In the genomic region with DNA sequence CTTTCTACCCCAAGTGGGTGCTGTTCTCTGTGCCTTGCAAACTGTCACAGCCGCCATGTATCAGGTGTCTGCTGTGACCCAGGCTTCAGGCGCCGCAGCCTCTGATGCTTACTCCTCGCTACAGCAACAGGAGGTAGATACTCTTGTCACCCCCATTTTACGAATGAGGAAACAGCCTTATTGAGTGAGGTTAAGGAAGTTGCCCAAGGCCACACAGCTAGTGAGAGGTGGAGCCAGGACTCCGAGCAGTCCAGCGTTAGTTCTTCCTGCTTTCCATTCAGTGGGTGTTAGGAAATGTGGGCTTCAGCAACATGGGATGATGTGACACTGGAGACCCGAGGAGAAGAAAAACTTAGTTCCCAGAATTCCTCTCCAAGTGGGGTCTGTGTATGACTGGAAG, we compare ENCODE assay signal across 1 cellular context.
TF ChIP-seq lines count a peak whose summit lies in the region.

No MANE protein-coding gene starts in this region.

TF ChIP-seq in HepG2, 621 proteins besides CTCF, POLR2A, EP300 and RAD21:
- TF ChIP-seq, protein P1, sequence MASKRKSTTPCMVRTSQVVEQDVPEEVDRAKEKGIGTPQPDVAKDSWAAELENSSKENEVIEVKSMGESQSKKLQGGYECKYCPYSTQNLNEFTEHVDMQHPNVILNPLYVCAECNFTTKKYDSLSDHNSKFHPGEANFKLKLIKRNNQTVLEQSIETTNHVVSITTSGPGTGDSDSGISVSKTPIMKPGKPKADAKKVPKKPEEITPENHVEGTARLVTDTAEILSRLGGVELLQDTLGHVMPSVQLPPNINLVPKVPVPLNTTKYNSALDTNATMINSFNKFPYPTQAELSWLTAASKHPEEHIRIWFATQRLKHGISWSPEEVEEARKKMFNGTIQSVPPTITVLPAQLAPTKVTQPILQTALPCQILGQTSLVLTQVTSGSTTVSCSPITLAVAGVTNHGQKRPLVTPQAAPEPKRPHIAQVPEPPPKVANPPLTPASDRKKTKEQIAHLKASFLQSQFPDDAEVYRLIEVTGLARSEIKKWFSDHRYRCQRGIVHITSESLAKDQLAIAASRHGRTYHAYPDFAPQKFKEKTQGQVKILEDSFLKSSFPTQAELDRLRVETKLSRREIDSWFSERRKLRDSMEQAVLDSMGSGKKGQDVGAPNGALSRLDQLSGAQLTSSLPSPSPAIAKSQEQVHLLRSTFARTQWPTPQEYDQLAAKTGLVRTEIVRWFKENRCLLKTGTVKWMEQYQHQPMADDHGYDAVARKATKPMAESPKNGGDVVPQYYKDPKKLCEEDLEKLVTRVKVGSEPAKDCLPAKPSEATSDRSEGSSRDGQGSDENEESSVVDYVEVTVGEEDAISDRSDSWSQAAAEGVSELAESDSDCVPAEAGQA (IDR thresholded peaks at IDR 0.05; ENCODE audit: low read depth), result no peak
- TF ChIP-seq, protein P1 (CRISPR knock-in tag; IDR thresholded peaks at IDR 0.05; ENCODE audit: borderline replicate concordance), result no peak
- TF ChIP-seq ZNF713 (CRISPR knock-in tag; IDR thresholded peaks at IDR 0.05) (no peak), NR1H2 (CRISPR knock-in tag; IDR thresholded peaks at IDR 0.05; ENCODE audit: borderline replicate concordance, low read depth) (no peak), ISX (CRISPR knock-in tag; conservative IDR thresholded peaks at IDR 0.05) (no peak), SAFB2 (CRISPR knock-in tag; IDR thresholded peaks at IDR 0.05; ENCODE audit: borderline replicate concordance, low read depth) (no peak), ZNF280B (CRISPR knock-in tag; IDR thresholded peaks at IDR 0.05; ENCODE audit: borderline replicate concordance) (no peak), ZNF639 (CRISPR knock-in tag; conservative IDR thresholded peaks at IDR 0.05) (no peak), ZNF354B (CRISPR knock-in tag; IDR thresholded peaks at IDR 0.05) (no peak)
- TF ChIP-seq, protein P2, sequence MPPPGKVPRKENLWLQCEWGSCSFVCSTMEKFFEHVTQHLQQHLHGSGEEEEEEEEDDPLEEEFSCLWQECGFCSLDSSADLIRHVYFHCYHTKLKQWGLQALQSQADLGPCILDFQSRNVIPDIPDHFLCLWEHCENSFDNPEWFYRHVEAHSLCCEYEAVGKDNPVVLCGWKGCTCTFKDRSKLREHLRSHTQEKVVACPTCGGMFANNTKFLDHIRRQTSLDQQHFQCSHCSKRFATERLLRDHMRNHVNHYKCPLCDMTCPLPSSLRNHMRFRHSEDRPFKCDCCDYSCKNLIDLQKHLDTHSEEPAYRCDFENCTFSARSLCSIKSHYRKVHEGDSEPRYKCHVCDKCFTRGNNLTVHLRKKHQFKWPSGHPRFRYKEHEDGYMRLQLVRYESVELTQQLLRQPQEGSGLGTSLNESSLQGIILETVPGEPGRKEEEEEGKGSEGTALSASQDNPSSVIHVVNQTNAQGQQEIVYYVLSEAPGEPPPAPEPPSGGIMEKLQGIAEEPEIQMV (CRISPR knock-in tag; IDR thresholded peaks at IDR 0.05; ENCODE audit: low read depth), result no peak
- TF ChIP-seq, protein P3, sequence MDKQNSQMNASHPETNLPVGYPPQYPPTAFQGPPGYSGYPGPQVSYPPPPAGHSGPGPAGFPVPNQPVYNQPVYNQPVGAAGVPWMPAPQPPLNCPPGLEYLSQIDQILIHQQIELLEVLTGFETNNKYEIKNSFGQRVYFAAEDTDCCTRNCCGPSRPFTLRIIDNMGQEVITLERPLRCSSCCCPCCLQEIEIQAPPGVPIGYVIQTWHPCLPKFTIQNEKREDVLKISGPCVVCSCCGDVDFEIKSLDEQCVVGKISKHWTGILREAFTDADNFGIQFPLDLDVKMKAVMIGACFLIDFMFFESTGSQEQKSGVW (CRISPR knock-in tag; IDR thresholded peaks at IDR 0.05; ENCODE audit: borderline replicate concordance), result no peak
